In genomic region chr3:123773681-123774431, GRCh38 we compare ENCODE assay signal across 9 cellular contexts.
A peak's percentile ranks its signal among the peaks of the same experiment; 100 is the strongest.
DNase-seq lines count a peak whose midpoint lies in the region; FAIRE-seq and TF ChIP-seq lines count a peak whose summit lies in the region.
"Had no signal": no experiment of that assay in that cellular context is flagged by ENCODE, and none has a peak within 500 bp of the region (broad histone marks: within the 10 kb centered on the region; RNA-seq: fewer than 3 reads in every experiment).

No MANE protein-coding gene starts in this region.

- peak; percentile 69 for FAIRE-seq in urothelium cell line (lab: Jason Lieb, UNC)

- H3K27ac ChIP-seq in colonic mucosa = no peak overlapping the region
- peak overlapping the region; percentile 51 for H3K27ac ChIP-seq in mesodermal cell (ENCODE audit: low read depth, low read length, severe bottlenecking)
- H3K27ac ChIP-seq: epithelial cell of prostate had no signal

- H3K4me1 ChIP-seq in colonic mucosa (no peaks in the 10 kb centered on the region), mesodermal cell (ENCODE audit: control insufficient read depth, insufficient read depth, low read length, poor library complexity, severe bottlenecking) (peaks cover 11% of the 10 kb centered on the region)

- TF ChIP-seq CTCF in colonic mucosa (IDR thresholded peaks at IDR 0.05) = no peak

- intact Hi-C loops in colonic mucosa (cut with DNase I) = no loop called here

- H3K27me3 ChIP-seq in colonic mucosa = no peaks in the 10 kb centered on the region

- no peak overlapping the region for H3K9ac ChIP-seq in colonic mucosa (ENCODE audit: low read depth in 2 of 2, low read length in 2 of 2)

- whole genome bisulfite sequencing in mesodermal cell (ENCODE audit: insufficient coverage in 2 of 2), 2 experiments = 38 to 71% methylated on average over 3 to 4 of the region's 7 CpGs

- H3K36me3 ChIP-seq in colonic mucosa = no peaks in the 10 kb centered on the region
- no peaks in the 10 kb centered on the region for H3K36me3 ChIP-seq in mesodermal cell (ENCODE audit: control insufficient read depth, insufficient read depth, low read length)

- H3K4me3 ChIP-seq in colonic mucosa (no peak overlapping the region), mesodermal cell (ENCODE audit: extremely low read depth, insufficient read depth, low read length, poor library complexity, severe bottlenecking) (no peak overlapping the region)

- peak; percentile 93 for DNase-seq in LHCN-M2 (ENCODE audit: low read depth)
- DNase-seq in colonic mucosa = peak; percentile 15
- DNase-seq in urothelium cell line (ENCODE audit: low spot score) = no peak
- no peak for DNase-seq in mesenteric fat pad (ENCODE audit: low spot score)
- no peak for DNase-seq in NCI-H1417 treated with DMSO at 0.1 percent for 48 hours (lab: John Stamatoyannopoulos, UW)
- DNase-seq in NAMALWA (ENCODE audit: low spot score) = no peak
- DNase-seq: activated naive CD4-positive, alpha-beta T cell treated with anti-CD3 and anti-CD28 coated beads for 36 hours had no signal

- H3K9me3 ChIP-seq in colonic mucosa = no peaks in the 10 kb centered on the region
- no peaks in the 10 kb centered on the region for H3K9me3 ChIP-seq in mesodermal cell (ENCODE audit: control insufficient read depth, low read length)

Comparison
In these comparisons a context has a peak if more than half of its experiments do, and no peak if none do; other contexts are left out.
1. DNase-seq: peak in LHCN-M2 (single experiment) and colonic mucosa (single experiment); none in urothelium cell line (single experiment), mesenteric fat pad (single experiment), NCI-H1417 treated with DMSO at 0.1 percent for 48 hours (single experiment) and NAMALWA (single experiment).